ENCODE assay signal across 30 cellular contexts in the genomic region with DNA sequence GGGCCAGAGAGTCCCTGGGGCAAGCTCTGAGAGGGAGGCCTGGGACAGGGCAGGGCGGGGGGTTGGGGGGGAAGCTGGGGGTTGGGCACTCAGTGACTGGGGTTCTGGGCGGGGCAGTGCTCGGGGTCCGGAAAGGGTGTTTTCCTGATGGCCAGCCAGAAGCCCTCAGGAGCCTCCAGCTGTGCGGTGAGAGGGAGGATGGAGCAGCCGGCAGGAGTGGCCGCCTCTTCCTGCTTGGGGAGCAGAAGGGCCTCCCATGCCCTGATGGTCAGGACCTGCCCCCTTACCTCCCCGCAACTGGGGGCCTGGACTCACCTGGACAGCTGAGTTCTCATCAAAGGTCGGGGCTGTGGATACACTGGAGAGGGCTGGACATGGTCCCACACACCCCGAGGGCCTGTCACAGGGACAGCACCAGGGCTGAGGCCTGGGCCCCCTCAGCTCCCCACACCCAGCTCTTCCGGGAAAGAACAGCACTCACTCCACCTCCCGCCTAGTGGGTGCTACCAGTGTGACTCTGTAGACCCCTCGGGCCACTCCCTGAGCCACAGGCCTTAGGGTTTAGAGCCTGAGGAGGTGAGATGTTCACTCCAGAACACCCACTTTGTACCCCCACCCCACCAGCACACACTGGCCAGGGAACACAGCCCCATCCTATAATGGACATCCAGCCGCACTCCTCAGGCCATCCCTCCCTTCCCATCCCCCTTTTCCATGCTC. TPM values are rescaled to one million over a fixed set of nuclear protein-coding genes. Genes with fewer than 3 reads are reported as not detected.
DNase-seq lines count a peak whose midpoint lies in the region; ATAC-seq and TF ChIP-seq lines count a peak whose summit lies in the region.
"Had no signal": no experiment of that assay in that cellular context is flagged by ENCODE, and none has a peak within 500 bp of the region (broad histone marks: within the 10 kb centered on the region; RNA-seq: fewer than 3 reads in every experiment).

No MANE protein-coding gene starts in this region.

- H3K4me3 ChIP-seq in parathyroid adenoma (ENCODE audit: low read depth, low read length) (no peak overlapping the region), upper lobe of right lung (peak overlapping the region; percentile 47), ascending aorta (no peak overlapping the region)
- H3K4me3 ChIP-seq: breast epithelium had no signal

- H3K79me2 ChIP-seq in parathyroid adenoma: no peaks in the 10 kb centered on the region

- no peak overlapping the region for H3K9ac ChIP-seq in parathyroid adenoma

- no peak for DNase-seq in Right ventricle myocardium superior
- DNase-seq in Right ventricle myocardium inferior (ENCODE audit: missing footprints): no peak
- DNase-seq in left cardiac atrium: peak; percentile 69
- peak; percentile 85 for DNase-seq in upper lobe of right lung
- no peak for DNase-seq in glomerular visceral epithelial cell (ENCODE audit: extremely low spot score)
- DNase-seq in ascending aorta (ENCODE audit: low spot score in 2 of 2): no peak
- DNase-seq: 8988T; activated B cell treated with CpG ODN at 0.5 μM for 24 hours; activated CD4-positive, alpha-beta T cell treated with anti-CD3 and anti-CD28 coated beads, Interleukin-2, amount 50 U/mL, for 1 hour; activated naive CD4-positive, alpha-beta T cell treated with anti-CD3 and anti-CD28 coated beads for 36 hours; amniotic stem cell; CD4-positive, alpha-beta T cell; effector CD4-positive, alpha-beta T cell; hippocampal formation; Kasumi-1; natural killer cell; NCI-H1436; NCI-H2107; retina; SHP77; stimulated activated CD4-positive, alpha-beta T cell treated with anti-CD3 and anti-CD28 coated beads, Interleukin-2, amount 100 ng/mL, for 48 hours had no signal

- intact Hi-C loops in Right ventricle myocardium superior (cut with DNase I) (no loop called here), Right ventricle myocardium inferior (cut with DNase I) (loop anchor here (5.0 kb wide), 1 partner anchor 46 kb away; no protein-coding TSS in a partner anchor), left cardiac atrium (cut with DNase I) (no loop called here), upper lobe of right lung (cut with DNase I) (no loop called here), ascending aorta (cut with DNase I) (no loop called here)

- ATAC-seq in Right ventricle myocardium superior (ENCODE audit: poor library complexity) (peak; percentile 56), Right ventricle myocardium inferior (no peak), left cardiac atrium (peak; percentile 22 to 31), upper lobe of right lung (peak; percentile 2), GM19324 (IDR thresholded peaks at IDR 0.05; ENCODE audit: low FRiP score, unreplicated experiment) (no peak)
- ATAC-seq: natural killer cell had no signal

- H3K36me3 ChIP-seq in parathyroid adenoma (ENCODE audit: control insufficient read depth, insufficient read depth, low read length) (no peaks in the 10 kb centered on the region), upper lobe of right lung (peaks cover 18% of the 10 kb centered on the region), ascending aorta (peaks cover 4 to 5% of the 10 kb centered on the region in 2 donors)
- H3K36me3 ChIP-seq: breast epithelium had no signal

- H3K4me1 ChIP-seq in parathyroid adenoma (no peaks in the 10 kb centered on the region), upper lobe of right lung (peaks cover 19% of the 10 kb centered on the region), ascending aorta (peaks cover 3% of the 10 kb centered on the region in 2 donors)
- H3K4me1 ChIP-seq: breast epithelium had no signal

- no peak overlapping the region for H3K4me2 ChIP-seq in parathyroid adenoma (ENCODE audit: low read length)

- no peak for TF ChIP-seq CTCF in parathyroid adenoma (IDR thresholded peaks at IDR 0.05)
- no peak for TF ChIP-seq CTCF in upper lobe of right lung (IDR thresholded peaks at IDR 0.05)
- TF ChIP-seq CTCF in ascending aorta (IDR thresholded peaks at IDR 0.05): no peak

- H2AFZ ChIP-seq in parathyroid adenoma: no peak overlapping the region

- H3K27me3 ChIP-seq in parathyroid adenoma (ENCODE audit: control insufficient read depth, insufficient read depth, low read length): no peaks in the 10 kb centered on the region
- no peaks in the 10 kb centered on the region for H3K27me3 ChIP-seq in upper lobe of right lung
- H3K27me3 ChIP-seq in ascending aorta: no peaks in the 10 kb centered on the region
- H3K27me3 ChIP-seq: breast epithelium had no signal

- H3K9me3 ChIP-seq in parathyroid adenoma (ENCODE audit: control insufficient read depth, low read length) (no peaks in the 10 kb centered on the region), upper lobe of right lung (no peaks in the 10 kb centered on the region), ascending aorta (no peaks in the 10 kb centered on the region)
- H3K9me3 ChIP-seq: breast epithelium had no signal

- H3K27ac ChIP-seq in parathyroid adenoma (peak overlapping the region; percentile 47), upper lobe of right lung (peak overlapping the region; percentile 92), ascending aorta (peak overlapping the region in 1 of 2 donors; percentile 25)
- H3K27ac ChIP-seq: epithelial cell of prostate had no signal

RNA-seq across cellular contexts. Expression of gene SFTPB, which starts 6.7 kb away (rescaled TPM):
- 0.46 TPM for total RNA-seq in Right ventricle myocardium superior
- 0.19 TPM for total RNA-seq in Right ventricle myocardium inferior
- under 1 TPM; 0.12 to 0.44 TPM for total RNA-seq in left cardiac atrium
- total RNA-seq in upper lobe of right lung: 14,872 TPM
- not detected for total RNA-seq in ascending aorta
- total RNA-seq: activated B cell treated with CpG ODN at 0.5 μM for 24 hours; activated naive CD4-positive, alpha-beta T cell treated with anti-CD3 and anti-CD28 coated beads for 36 hours; activated T-helper 1 cell treated with anti-CD3 and anti-CD28 coated beads, Interleukin-12 subunit alpha, Interleukin-12 subunit beta, Interleukin-2, Interleukin-4 antibody, amounts not matched to agents 30 ng/mL and 10 ng/mL and 1 ng/mL, durations not matched to agents 14 hours and 24 hours and 36 hours; CD4-positive, alpha-beta T cell; fibroblast of villous mesenchyme; lower leg skin; mononuclear cell; natural killer cell; OCI-LY7 had no signal

RNA-seq across cellular contexts. Expression of gene GNLY, which starts 32.9 kb away (rescaled TPM):
- total RNA-seq in Right ventricle myocardium superior (1.7 TPM), Right ventricle myocardium inferior (3.4 TPM), left cardiac atrium (1 to 10 TPM in 1 of 2 donors, under 1 TPM in 1; 0.52 to 2.8 TPM), upper lobe of right lung (18.5 TPM), ascending aorta (not detected)
- total RNA-seq: fibroblast of villous mesenchyme, OCI-LY7 had no signal

RNA-seq across cellular contexts. Expression of gene USP39, which starts 45.3 kb away (rescaled TPM):
- total RNA-seq in Right ventricle myocardium superior (27.3 TPM), Right ventricle myocardium inferior (30.8 TPM), left cardiac atrium (10 to 100 TPM; 26.6 to 32.3 TPM), upper lobe of right lung (37.0 TPM), ascending aorta (81.1 TPM)

RNA-seq across cellular contexts. Expression of gene C2orf68, which starts 49.4 kb away (rescaled TPM):
- total RNA-seq in Right ventricle myocardium superior (26.5 TPM), Right ventricle myocardium inferior (26.4 TPM), left cardiac atrium (10 to 100 TPM; 21.3 to 22.4 TPM), upper lobe of right lung (37.9 TPM), ascending aorta (1.6 TPM)

RNA-seq across cellular contexts. Expression of gene TMEM150A, which starts 58.8 kb away (rescaled TPM):
- total RNA-seq in Right ventricle myocardium superior (9.5 TPM), Right ventricle myocardium inferior (10.8 TPM), left cardiac atrium (10 to 100 TPM; 12.7 to 14.9 TPM), upper lobe of right lung (31.5 TPM), ascending aorta (26.7 TPM)

Comparison
In these comparisons a context has a peak if more than half of its experiments do, and no peak if none do; other contexts are left out.
1. ATAC-seq: peak in Right ventricle myocardium superior (single experiment), left cardiac atrium (2 of 2) and upper lobe of right lung (single experiment); none in Right ventricle myocardium inferior (single experiment) and GM19324 (single experiment).
2. DNase-seq: peak in left cardiac atrium (single experiment) and upper lobe of right lung (single experiment); none in Right ventricle myocardium superior (single experiment), Right ventricle myocardium inferior (single experiment), glomerular visceral epithelial cell (single experiment) and ascending aorta (0 of 2).
3. RNA of gene SFTPB, which starts 6.7 kb away (total RNA-seq): 14,872 TPM in upper lobe of right lung (single experiment); 0.46 TPM in Right ventricle myocardium superior (single experiment), 0.12 to 0.44 TPM in left cardiac atrium, 0.19 TPM in Right ventricle myocardium inferior (single experiment) and not detected in ascending aorta (single experiment); every median in the first group is over 1,000 times any median in the second.